12 cellular contexts compared by ENCODE assay signal in the genomic region with DNA sequence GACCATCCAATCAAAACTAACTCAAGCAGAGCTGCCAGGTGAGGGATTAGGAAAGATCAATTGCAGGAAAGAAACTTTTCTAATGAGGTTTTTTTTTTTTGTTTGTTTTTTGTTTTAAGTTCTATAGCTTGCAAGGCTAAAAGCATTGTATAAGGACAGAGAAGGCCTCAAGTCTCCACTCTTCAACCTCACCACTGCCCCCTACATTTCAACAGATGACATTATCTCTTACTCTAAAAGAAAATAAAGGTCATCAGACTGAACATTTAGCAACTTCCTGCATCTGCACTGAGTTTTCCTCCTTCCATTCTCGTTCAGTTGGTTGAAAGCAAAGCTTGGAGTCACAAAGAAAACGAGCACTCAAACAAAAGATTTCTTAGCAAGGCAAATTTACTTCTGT. TPM values are rescaled to one million over a fixed set of nuclear protein-coding genes. Genes with fewer than 3 reads are reported as not detected.
A peak's percentile ranks its signal among the peaks of the same experiment; 100 is the strongest.
DNase-seq lines count a peak whose midpoint lies in the region; ATAC-seq and TF ChIP-seq lines count a peak whose summit lies in the region.
"Had no signal": no experiment of that assay in that cellular context is flagged by ENCODE, and none has a peak within 500 bp of the region (broad histone marks: within the 10 kb centered on the region; RNA-seq: fewer than 3 reads in every experiment).

No MANE protein-coding gene starts in this region.

- H3K27me3 Mint-ChIP-seq in activated T-helper 17 cell treated with anti-CD3 and anti-CD28 coated beads, Interleukin-2, amount 50 U/mL, for 72 hours: peaks cover 22% of the 10 kb centered on the region

- WGBS in mesendoderm (ENCODE audit: extremely low coverage, insufficient coverage, low lambda C conversion rate): no CpG with 5 or more reads among the region's 2 CpGs

- no peak overlapping the region for H2AK5ac ChIP-seq in mesendoderm (ENCODE audit: low read length)

- H3K9me3 ChIP-seq in WERI-Rb-1 (ENCODE audit: severe bottlenecking) (no peaks in the 10 kb centered on the region), left ventricle myocardium inferior (replicated peaks) (peaks cover 17% of the 10 kb centered on the region)

- H3K9me3 Mint-ChIP-seq in activated T-helper 17 cell treated with anti-CD3 and anti-CD28 coated beads, Interleukin-2, amount 50 U/mL, for 72 hours: no peaks in the 10 kb centered on the region

- H3K4me1 Mint-ChIP-seq in activated T-helper 17 cell treated with anti-CD3 and anti-CD28 coated beads, Interleukin-2, amount 50 U/mL, for 72 hours: no peaks in the 10 kb centered on the region

- H3K36me3 ChIP-seq in WERI-Rb-1: no peaks in the 10 kb centered on the region
- H3K36me3 ChIP-seq in mesendoderm (ENCODE audit: control insufficient read depth, insufficient read depth, low read length): no peaks in the 10 kb centered on the region
- no peaks in the 10 kb centered on the region for H3K36me3 ChIP-seq in left ventricle myocardium inferior

- no peaks in the 10 kb centered on the region for H3K79me1 ChIP-seq in mesendoderm (ENCODE audit: low read length)

- peak; percentile 42; the same call in 1 of the 2 replicates for TF ChIP-seq CTCF in WERI-Rb-1 (IDR thresholded peaks at IDR 0.05; ENCODE audit: low read depth, low read length)
- TF ChIP-seq CTCF in left ventricle myocardium inferior (IDR thresholded peaks at IDR 0.05; ENCODE audit: borderline replicate concordance): no peak

- H3K4me3 ChIP-seq in Jurkat, Clone E6-1 (ENCODE audit: low read length): no peak overlapping the region
- H3K4me3 ChIP-seq in WERI-Rb-1 (ENCODE audit: low read depth, low read length) (no peak overlapping the region), mesendoderm (ENCODE audit: low read length) (no peak overlapping the region), left ventricle myocardium inferior (no peak overlapping the region)

- H3K4ac ChIP-seq in mesendoderm (ENCODE audit: low read depth, low read length): no peak overlapping the region

- ATAC-seq in activated T-helper 17 cell treated with anti-CD3 and anti-CD28 coated beads, Interleukin-2, amount 50 U/mL, for 72 hours (replicated peaks): no peak

- H3K4me1 ChIP-seq in mesendoderm (ENCODE audit: control insufficient read depth, low read depth, low read length): no peaks in the 10 kb centered on the region
- no peaks in the 10 kb centered on the region for H3K4me1 ChIP-seq in left ventricle myocardium inferior

- intact Hi-C loops in left ventricle myocardium inferior (cut with micrococcal nuclease): no loop called here

- no peak overlapping the region for H3K27ac Mint-ChIP-seq in activated T-helper 17 cell treated with anti-CD3 and anti-CD28 coated beads, Interleukin-2, amount 50 U/mL, for 72 hours

- no peak overlapping the region for H3K56ac ChIP-seq in mesendoderm (ENCODE audit: low read length)

- no peaks in the 10 kb centered on the region for H3K27me3 ChIP-seq in WERI-Rb-1 (ENCODE audit: insufficient read depth, low read depth, severe bottlenecking)
- no peaks in the 10 kb centered on the region for H3K27me3 ChIP-seq in mesendoderm (ENCODE audit: insufficient read depth, low read length, poor library complexity)
- peaks cover 7% of the 10 kb centered on the region for H3K27me3 ChIP-seq in left ventricle myocardium inferior (ENCODE audit: low read depth)

- H3K4me3 Mint-ChIP-seq in activated T-helper 17 cell treated with anti-CD3 and anti-CD28 coated beads, Interleukin-2, amount 50 U/mL, for 72 hours: no peak overlapping the region

- peak; percentile 14 for DNase-seq in EL
- peak; percentile 37 for DNase-seq in Jurkat, Clone E6-1 (ENCODE audit: low read depth, low spot score)
- no peak for DNase-seq in WERI-Rb-1
- DNase-seq in mesendoderm: peak; percentile 55
- DNase-seq in left ventricle myocardium inferior: no peak
- no peak for DNase-seq in NCI-H510A treated with DMSO at 0.1 percent for 48 hours (lab: John Stamatoyannopoulos, UW)
- no peak for DNase-seq in globus pallidus (ENCODE audit: low spot score)
- DNase-seq: activated CD4-positive, alpha-beta T cell treated with anti-CD3 and anti-CD28 coated beads for 1 hour; activated naive CD4-positive, alpha-beta T cell; NCI-H1930; Right ventricle myocardium superior had no signal

- no peak overlapping the region for H3K9ac ChIP-seq in mesendoderm (ENCODE audit: low read length)

- no peak overlapping the region for H4K8ac ChIP-seq in mesendoderm (ENCODE audit: low read depth, low read length)

- no peak overlapping the region for H3K23ac ChIP-seq in mesendoderm (ENCODE audit: low read length)

- no peaks in the 10 kb centered on the region for H3K36me3 Mint-ChIP-seq in activated T-helper 17 cell treated with anti-CD3 and anti-CD28 coated beads, Interleukin-2, amount 50 U/mL, for 72 hours (ENCODE audit: low read depth)

- no peak overlapping the region for H4K5ac ChIP-seq in mesendoderm (ENCODE audit: low read length)

- H2BK5ac ChIP-seq in mesendoderm (ENCODE audit: low read length): no peak overlapping the region

- H3K27ac ChIP-seq in WERI-Rb-1 (no peak overlapping the region), mesendoderm (ENCODE audit: low read depth, low read length) (no peak overlapping the region), left ventricle myocardium inferior (replicated peaks) (no peak overlapping the region)

- H3K18ac ChIP-seq in mesendoderm (ENCODE audit: low read length): no peak overlapping the region

- H2BK15ac ChIP-seq in mesendoderm (replicated peaks; ENCODE audit: low read depth): no peak overlapping the region

- H2BK120ac ChIP-seq in mesendoderm (ENCODE audit: low read depth, low read length): no peak overlapping the region

- no peak overlapping the region for H3K4me2 ChIP-seq in mesendoderm (ENCODE audit: low read length)

- H3K79me2 ChIP-seq in mesendoderm (ENCODE audit: control insufficient read depth, insufficient read depth, low read length): no peaks in the 10 kb centered on the region

RNA-seq across cellular contexts. Expression of gene EXOC4, which starts 45.2 kb away (rescaled TPM):
- 114 TPM for polyA plus RNA-seq in Jurkat, Clone E6-1 (2012; ENCODE audit: insufficient read depth, insufficient read length)
- polyA plus RNA-seq in mesendoderm (2013, experiment 1 of 2): 27.6 TPM
- polyA plus RNA-seq in mesendoderm (2013, experiment 2 of 2): 28.5 TPM
- total RNA-seq in left ventricle myocardium inferior: 33.8 TPM
- total RNA-seq in activated T-helper 17 cell treated with anti-CD3 and anti-CD28 coated beads, Interleukin-2, amount 50 U/mL, for 72 hours: 10 to 100 TPM; 53.5 to 62.3 TPM

Comparison
In these comparisons a context has a peak if more than half of its experiments do, and no peak if none do; other contexts are left out.
1. DNase-seq: peak in EL (single experiment), Jurkat, Clone E6-1 (single experiment) and mesendoderm (single experiment); none in WERI-Rb-1 (single experiment), left ventricle myocardium inferior (single experiment), NCI-H510A treated with DMSO at 0.1 percent for 48 hours (single experiment) and globus pallidus (single experiment).